ENCODE assay signal across 16 cellular contexts in genomic region chr5:123605822-123606221, GRCh38.
DNase-seq lines count a peak whose midpoint lies in the region; ATAC-seq and TF ChIP-seq lines count a peak whose summit lies in the region.
"Had no signal": no experiment of that assay in that cellular context is flagged by ENCODE, and none has a peak within 500 bp of the region (broad histone marks: within the 10 kb centered on the region; RNA-seq: fewer than 3 reads in every experiment).

No MANE protein-coding gene starts in this region.

- no peaks in the 10 kb centered on the region for H3K79me2 ChIP-seq in osteoblast (ENCODE audit: insufficient read depth, low read length)

- no peak overlapping the region for H2AK5ac ChIP-seq in neuronal stem cell (ENCODE audit: low read depth, low read length)

- H3K4me1 Mint-ChIP-seq in activated naive CD4-positive, alpha-beta T cell treated with anti-CD3 and anti-CD28 coated beads for 36 hours (ENCODE audit: low read depth) = no peaks in the 10 kb centered on the region
- H3K4me1 Mint-ChIP-seq: brain, neural crest cell had no signal

- H3K36me3 Mint-ChIP-seq in activated naive CD4-positive, alpha-beta T cell treated with anti-CD3 and anti-CD28 coated beads for 36 hours (ENCODE audit: low read depth) = peaks cover 4% of the 10 kb centered on the region

- no peak overlapping the region for H3K4ac ChIP-seq in neuronal stem cell (ENCODE audit: low read length)

- no peak overlapping the region for H4K8ac ChIP-seq in neuronal stem cell (ENCODE audit: low read depth, low read length)

- DNase-seq in osteoblast (ENCODE audit: insufficient read length, low spot score, missing footprints) (no peak), dermis blood vessel endothelial cell (no peak), neuronal stem cell (ENCODE audit: low spot score) (no peak)
- DNase-seq in activated naive CD4-positive, alpha-beta T cell treated with anti-CD3 and anti-CD28 coated beads for 36 hours = no peak
- DNase-seq: activated CD4-positive, alpha-beta T cell treated with anti-CD3 and anti-CD28 coated beads, Interleukin-2, amount 50 U/mL, for 4 hours; CD4-positive, alpha-beta T cell; effector CD8-positive, alpha-beta T cell; lower lobe of right lung; NCI-H1417 treated with DMSO at 0.1 percent for 48 hours; NCI-H526 had no signal

- no peaks in the 10 kb centered on the region for H3K27me3 Mint-ChIP-seq in activated naive CD4-positive, alpha-beta T cell treated with anti-CD3 and anti-CD28 coated beads for 36 hours (ENCODE audit: low read depth)
- H3K27me3 Mint-ChIP-seq: brain; CD4-positive, alpha-beta T cell had no signal

- H3K27ac ChIP-seq in osteoblast (ENCODE audit: low read depth, low read length) (no peak overlapping the region), neuronal stem cell (replicated peaks; ENCODE audit: low read length) (no peak overlapping the region)
- H3K27ac ChIP-seq: lower lobe of right lung, RWPE1 had no signal

- H3K18ac ChIP-seq in neuronal stem cell (ENCODE audit: low read length) = no peak overlapping the region

- H3K4me3 Mint-ChIP-seq in activated naive CD4-positive, alpha-beta T cell treated with anti-CD3 and anti-CD28 coated beads for 36 hours = no peak overlapping the region
- H3K4me3 Mint-ChIP-seq: brain; CD4-positive, alpha-beta T cell; neural crest cell had no signal

- no peaks in the 10 kb centered on the region for H4K20me1 ChIP-seq in osteoblast (ENCODE audit: insufficient read depth, low read length)

- H3K9me3 ChIP-seq in osteoblast (ENCODE audit: low read depth, low read length) = no peaks in the 10 kb centered on the region
- no peaks in the 10 kb centered on the region for H3K9me3 ChIP-seq in neuronal stem cell (replicated peaks in 1 of 2; ENCODE audit: control insufficient read depth in 2 of 2, insufficient read depth in 1 of 2, low read depth in 1 of 2, low read length in 2 of 2)
- H3K9me3 ChIP-seq: lower lobe of right lung had no signal

- H2BK120ac ChIP-seq in neuronal stem cell (ENCODE audit: low read depth, low read length) = no peak overlapping the region

- H3K4me3 ChIP-seq in osteoblast (ENCODE audit: insufficient read depth, low read length) (no peak overlapping the region), neuronal stem cell (ENCODE audit: low read length in 2 of 2) (no peak overlapping the region)
- H3K4me3 ChIP-seq: lower lobe of right lung had no signal

- H2AFZ ChIP-seq in osteoblast (ENCODE audit: low read length) = no peak overlapping the region
- H2AFZ ChIP-seq in neuronal stem cell (ENCODE audit: low read length) = no peak overlapping the region

- H3K27ac Mint-ChIP-seq in activated naive CD4-positive, alpha-beta T cell treated with anti-CD3 and anti-CD28 coated beads for 36 hours = no peak overlapping the region
- H3K27ac Mint-ChIP-seq: brain; CD4-positive, alpha-beta T cell had no signal

- H3K14ac ChIP-seq in neuronal stem cell (ENCODE audit: low read length) = no peak overlapping the region

- H3K9me3 Mint-ChIP-seq in activated naive CD4-positive, alpha-beta T cell treated with anti-CD3 and anti-CD28 coated beads for 36 hours = no peaks in the 10 kb centered on the region
- H3K9me3 Mint-ChIP-seq: brain; CD4-positive, alpha-beta T cell; neural crest cell had no signal

- no peak for TF ChIP-seq CTCF in osteoblast (IDR thresholded peaks at IDR 0.05; ENCODE audit: extremely low read depth, low read depth, low read length)

- H3K4me2 ChIP-seq in osteoblast (ENCODE audit: insufficient read depth, low read length) = no peak overlapping the region
- no peak overlapping the region for H3K4me2 ChIP-seq in neuronal stem cell (ENCODE audit: insufficient read depth, low read length, poor library complexity, severe bottlenecking)

- no peak overlapping the region for H2BK5ac ChIP-seq in neuronal stem cell (ENCODE audit: low read length)

- ATAC-seq in GM18873 (IDR thresholded peaks at IDR 0.05; ENCODE audit: low FRiP score, unreplicated experiment) (peak; percentile 51), GM21576 (IDR thresholded peaks at IDR 0.05; ENCODE audit: unreplicated experiment) (peak; percentile 64), HG03103 (IDR thresholded peaks at IDR 0.05; ENCODE audit: low read depth, unreplicated experiment) (peak; percentile 64)
- ATAC-seq: lower lobe of right lung had no signal

- no peak overlapping the region for H4K91ac ChIP-seq in neuronal stem cell (ENCODE audit: low read depth, low read length, poor library complexity)

- no peaks in the 10 kb centered on the region for H3K79me1 ChIP-seq in neuronal stem cell (ENCODE audit: low read depth, low read length)

- no peak overlapping the region for H3K23ac ChIP-seq in neuronal stem cell (ENCODE audit: low read depth, low read length, poor library complexity)

- peaks cover 10% of the 10 kb centered on the region for H3K36me3 ChIP-seq in osteoblast (ENCODE audit: insufficient read depth, low read length)
- H3K36me3 ChIP-seq in neuronal stem cell (replicated peaks in 1 of 2; ENCODE audit: control insufficient read depth in 2 of 2, insufficient read depth in 2 of 2, low read length in 2 of 2) = peaks cover 4 to 56% of the 10 kb centered on the region in 2 donors

- H2BK12ac ChIP-seq in neuronal stem cell (ENCODE audit: low read length) = no peak overlapping the region

- H2BK15ac ChIP-seq in neuronal stem cell (ENCODE audit: low read length) = no peak overlapping the region

- no peak overlapping the region for H3K9ac ChIP-seq in neuronal stem cell (ENCODE audit: low read depth, low read length, poor library complexity)

- no peaks in the 10 kb centered on the region for H3K27me3 ChIP-seq in osteoblast (ENCODE audit: insufficient read depth, low read length)
- no peaks in the 10 kb centered on the region for H3K27me3 ChIP-seq in neuronal stem cell (ENCODE audit: control insufficient read depth in 3 of 3, insufficient read depth in 3 of 3, low read depth in 1 of 3, low read length in 3 of 3)

- intact Hi-C loops in activated naive CD4-positive, alpha-beta T cell treated with anti-CD3 and anti-CD28 coated beads for 36 hours (cut with micrococcal nuclease) = loop anchor here (10.0 kb wide), 1 partner anchor 571 kb away; the partner anchor contains the start of gene PPIC

- H3K4me1 ChIP-seq in osteoblast (ENCODE audit: insufficient read depth, low read length) (no peaks in the 10 kb centered on the region), neuronal stem cell (ENCODE audit: control insufficient read depth in 2 of 2, insufficient read depth in 1 of 2, low read depth in 1 of 2, low read length in 2 of 2) (no peaks in the 10 kb centered on the region)

- CTCF ChIA-PET in activated naive CD4-positive, alpha-beta T cell treated with anti-CD3 and anti-CD28 coated beads for 36 hours (lab: Charles Lee) = interaction anchor here (0.6 to 1.1 kb wide), 2 partner anchors 183 to 669 kb away, joined by 3 read pairs; partner anchors contain the start of gene CEP120
